In the genomic region with DNA sequence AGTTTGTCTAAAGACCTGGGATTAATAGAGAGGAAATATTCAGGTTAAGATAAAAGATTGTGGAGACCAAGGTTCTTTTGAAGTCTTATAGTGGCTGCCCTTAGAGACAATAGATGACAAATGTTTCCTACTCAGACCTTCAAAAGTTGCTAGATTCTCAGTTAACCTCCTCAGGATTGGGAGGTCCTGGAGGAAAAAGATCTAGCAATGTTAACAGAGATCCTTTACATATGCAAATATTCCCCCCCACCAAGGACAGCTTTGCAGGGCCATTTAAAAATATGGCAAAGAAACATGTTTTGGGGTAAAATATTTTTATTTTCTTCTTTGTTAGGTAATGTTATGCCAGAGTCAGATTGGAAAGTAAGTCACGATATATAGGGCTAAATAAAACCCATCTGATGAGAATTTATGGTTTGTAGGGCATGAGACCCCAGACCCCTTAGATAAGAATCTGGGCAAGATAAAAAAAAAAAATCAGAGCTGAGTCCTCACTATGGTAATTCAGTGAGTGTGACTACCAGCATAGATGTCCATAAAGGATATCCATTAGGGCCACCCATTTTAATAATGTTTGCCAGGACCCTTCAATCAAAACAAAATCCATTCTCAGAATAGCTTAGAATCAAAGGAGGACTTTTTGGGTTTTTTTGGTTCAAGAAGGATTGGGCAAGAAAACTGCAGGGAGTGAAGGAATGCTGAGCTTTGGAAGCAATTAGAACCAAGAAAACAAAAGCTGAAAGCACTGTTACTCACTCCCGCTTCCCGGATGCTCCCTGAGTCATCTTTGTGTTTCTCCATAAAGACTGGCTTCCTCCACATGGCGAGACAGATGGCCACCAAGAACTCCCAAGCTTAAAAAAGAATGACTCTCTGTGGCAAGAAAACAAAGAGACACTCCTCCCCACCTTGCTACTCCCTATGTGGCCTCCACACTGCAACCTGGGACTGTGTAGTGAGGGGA, we compare ENCODE assay signal across 11 cellular contexts. TPM values are rescaled to one million over a fixed set of nuclear protein-coding genes. Genes with fewer than 3 reads are reported as not detected.
A peak's percentile ranks its signal among the peaks of the same experiment; 100 is the strongest.
DNase-seq lines count a peak whose midpoint lies in the region; ATAC-seq and TF ChIP-seq lines count a peak whose summit lies in the region.
"Had no signal": no experiment of that assay in that cellular context is flagged by ENCODE, and none has a peak within 500 bp of the region (broad histone marks: within the 10 kb centered on the region; RNA-seq: fewer than 3 reads in every experiment).

No MANE protein-coding gene starts in this region.

- H3K27ac ChIP-seq in ectodermal cell (ENCODE audit: insufficient read depth, low read depth, low read length, poor library complexity, severe bottlenecking) (peak overlapping the region; percentile 36), mesenchymal stem cell (ENCODE audit: low read length, poor library complexity, severe bottlenecking) (no peak overlapping the region)

- H3K79me1 ChIP-seq in mesenchymal stem cell (replicated peaks; ENCODE audit: low read length, poor library complexity, severe bottlenecking) = no peaks in the 10 kb centered on the region

- H3K23ac ChIP-seq in mesenchymal stem cell (ENCODE audit: low read length in 2 of 2) = no peak overlapping the region

- no peaks in the 10 kb centered on the region for H3K4me1 Mint-ChIP-seq in progenitor cell of endocrine pancreas (ENCODE audit: low read depth)

- WGBS in ectodermal cell, 2 experiments = 4 to 9% methylated on average over 4 of the region's 4 CpGs
- WGBS in mesenchymal stem cell = 39% methylated on average over 3 of the region's 4 CpGs

- no peaks in the 10 kb centered on the region for H3K9me3 Mint-ChIP-seq in progenitor cell of endocrine pancreas (ENCODE audit: low read depth)
- H3K9me3 Mint-ChIP-seq: CD8-positive, alpha-beta memory T cell had no signal

- H2AFZ ChIP-seq in mesenchymal stem cell (ENCODE audit: low read depth, low read length) = no peak overlapping the region

- H3K27me3 Mint-ChIP-seq in progenitor cell of endocrine pancreas = peaks cover 12% of the 10 kb centered on the region

- H2BK5ac ChIP-seq in mesenchymal stem cell (ENCODE audit: low read depth, low read length, poor library complexity, severe bottlenecking) = no peak overlapping the region

- H2BK15ac ChIP-seq in mesenchymal stem cell (ENCODE audit: low read depth, poor library complexity, severe bottlenecking) = no peak overlapping the region

- DNase-seq in AG20443 (ENCODE audit: low spot score) (peak; percentile 93), LHCN-M2 (ENCODE audit: low read depth) (peak; percentile 91), mesenchymal stem cell (peak; percentile 63), progenitor cell of endocrine pancreas (ENCODE audit: low spot score, unreplicated experiment) (no peak), NCI-H2227 treated with DMSO at 0.1 percent for 48 hours (lab: John Stamatoyannopoulos, UW) (no peak)
- no peak for DNase-seq in stimulated activated CD4-positive, alpha-beta T cell treated with anti-CD3 and anti-CD28 coated beads, Interleukin-4, amount 100 ng/mL, for 1 hour
- DNase-seq: CD8-positive, alpha-beta memory T cell; erythroblast; naive thymus-derived CD8-positive, alpha-beta T cell had no signal

- H3K36me3 Mint-ChIP-seq in progenitor cell of endocrine pancreas (ENCODE audit: insufficient read depth) = no peaks in the 10 kb centered on the region
- H3K36me3 Mint-ChIP-seq: CD8-positive, alpha-beta memory T cell; naive thymus-derived CD8-positive, alpha-beta T cell had no signal

- no peak overlapping the region for H3K4me2 ChIP-seq in mesenchymal stem cell (ENCODE audit: low read length, poor library complexity, severe bottlenecking)

- no peak overlapping the region for H3K4me3 ChIP-seq in ectodermal cell (ENCODE audit: insufficient read depth, low read depth, low read length)
- no peak overlapping the region for H3K4me3 ChIP-seq in mesenchymal stem cell (ENCODE audit: insufficient read depth in 1 of 2, low read depth in 1 of 2, low read length in 2 of 2)

- no peaks in the 10 kb centered on the region for H3K36me3 ChIP-seq in ectodermal cell (ENCODE audit: control insufficient read depth, insufficient read depth, low read length)
- H3K36me3 ChIP-seq in mesenchymal stem cell (ENCODE audit: control insufficient read depth in 1 of 2, insufficient read depth in 2 of 2, low read depth in 1 of 2, low read length in 2 of 2) = no peaks in the 10 kb centered on the region

- TF ChIP-seq CTCF in progenitor cell of endocrine pancreas (IDR thresholded peaks at IDR 0.05; ENCODE audit: unreplicated experiment) = no peak

- H4K91ac ChIP-seq in mesenchymal stem cell (ENCODE audit: low read length) = no peak overlapping the region

- H3K4me1 ChIP-seq in ectodermal cell (ENCODE audit: control insufficient read depth, insufficient read depth, low read length) (peaks cover 7% of the 10 kb centered on the region), mesenchymal stem cell (ENCODE audit: control insufficient read depth, insufficient read depth, low read depth, low read length) (no peaks in the 10 kb centered on the region)

- no peak overlapping the region for H2BK12ac ChIP-seq in mesenchymal stem cell (ENCODE audit: low read length in 2 of 2)

- no peak overlapping the region for H2BK120ac ChIP-seq in mesenchymal stem cell (ENCODE audit: low read depth, low read length)

- peak overlapping the region; percentile 73 for H3K9ac ChIP-seq in mesenchymal stem cell (ENCODE audit: low read length)

- H4K8ac ChIP-seq in mesenchymal stem cell (ENCODE audit: low read length) = no peak overlapping the region

- no peak overlapping the region for H3K18ac ChIP-seq in mesenchymal stem cell (ENCODE audit: low read depth in 1 of 2, low read length in 2 of 2)

- H3K27me3 ChIP-seq in ectodermal cell (ENCODE audit: control insufficient read depth, insufficient read depth, low read length, poor library complexity, severe bottlenecking) (peaks cover 5% of the 10 kb centered on the region), mesenchymal stem cell (ENCODE audit: control insufficient read depth in 1 of 2, insufficient read depth in 1 of 2, low read length in 2 of 2) (no peaks in the 10 kb centered on the region)

- H3K4ac ChIP-seq in mesenchymal stem cell (ENCODE audit: low read depth in 1 of 2, low read length in 2 of 2) = no peak overlapping the region

- no peak overlapping the region for H3K27ac Mint-ChIP-seq in progenitor cell of endocrine pancreas
- H3K27ac Mint-ChIP-seq: CD8-positive, alpha-beta memory T cell; naive thymus-derived CD8-positive, alpha-beta T cell had no signal

- no peak overlapping the region for H2AK5ac ChIP-seq in mesenchymal stem cell (ENCODE audit: low read length, severe bottlenecking)

- no peaks in the 10 kb centered on the region for H3K9me3 ChIP-seq in ectodermal cell (ENCODE audit: control insufficient read depth, low read length)
- no peaks in the 10 kb centered on the region for H3K9me3 ChIP-seq in mesenchymal stem cell (ENCODE audit: control insufficient read depth, low read length)

- no peak for ATAC-seq in HG03039 (IDR thresholded peaks at IDR 0.05; ENCODE audit: unreplicated experiment)
- ATAC-seq: naive thymus-derived CD8-positive, alpha-beta T cell had no signal

- no peak overlapping the region for H3K4me3 Mint-ChIP-seq in progenitor cell of endocrine pancreas (ENCODE audit: low read depth)
- H3K4me3 Mint-ChIP-seq: CD8-positive, alpha-beta memory T cell; naive thymus-derived CD8-positive, alpha-beta T cell had no signal

- no peak overlapping the region for H3K14ac ChIP-seq in mesenchymal stem cell (ENCODE audit: low read length in 2 of 2)

RNA-seq across cellular contexts. Expression of a gene that starts 28.2 kb away (rescaled TPM):
- not detected in 2 replicates for total RNA-seq in LHCN-M2 (2014; rRNA removed)
- polyA plus RNA-seq in LHCN-M2 (2012) = not detected
- not detected for polyA plus RNA-seq in ectodermal cell (2013, experiment 1 of 4)
- polyA plus RNA-seq in ectodermal cell (2013, experiment 2 of 4) = not detected
- not detected for polyA plus RNA-seq in ectodermal cell (2013, experiment 3 of 4)
- not detected for polyA plus RNA-seq in ectodermal cell (2013, experiment 4 of 4)
- not detected for polyA plus RNA-seq in mesenchymal stem cell (2013, experiment 1 of 2)
- polyA plus RNA-seq in mesenchymal stem cell (2013, experiment 2 of 2) = not detected
- not detected in 2 replicates for total RNA-seq in progenitor cell of endocrine pancreas
- total RNA-seq: CD8-positive, alpha-beta memory T cell; naive thymus-derived CD8-positive, alpha-beta T cell had no signal
- polyA plus RNA-seq: CD8-positive, alpha-beta memory T cell; naive thymus-derived CD8-positive, alpha-beta T cell had no signal

RNA-seq across cellular contexts. Expression of a gene that starts 44.1 kb away (rescaled TPM):
- total RNA-seq in LHCN-M2 (2014; rRNA removed) (0.17 TPM in 1 of 2 replicates, not detected in the other), progenitor cell of endocrine pancreas (7.6 and 8.4 TPM in 2 replicates)
- not detected for polyA plus RNA-seq in LHCN-M2 (2012)
- polyA plus RNA-seq in ectodermal cell (2013, experiment 1 of 4) = 1.6 TPM
- polyA plus RNA-seq in ectodermal cell (2013, experiment 2 of 4) = 2.5 TPM
- polyA plus RNA-seq in ectodermal cell (2013, experiment 3 of 4) = 3.4 TPM
- polyA plus RNA-seq in ectodermal cell (2013, experiment 4 of 4) = 3.9 TPM
- 0.04 TPM for polyA plus RNA-seq in mesenchymal stem cell (2013, experiment 1 of 2)
- polyA plus RNA-seq in mesenchymal stem cell (2013, experiment 2 of 2) = 0.04 TPM
- total RNA-seq: CD8-positive, alpha-beta memory T cell; naive thymus-derived CD8-positive, alpha-beta T cell had no signal
- polyA plus RNA-seq: CD8-positive, alpha-beta memory T cell; naive thymus-derived CD8-positive, alpha-beta T cell had no signal

RNA-seq across cellular contexts. Expression of a gene that starts 45.7 kb away (rescaled TPM):
- not detected in 2 replicates for total RNA-seq in LHCN-M2 (2014; rRNA removed)
- not detected for polyA plus RNA-seq in LHCN-M2 (2012)
- not detected for polyA plus RNA-seq in ectodermal cell (2013, experiment 1 of 4)
- polyA plus RNA-seq in ectodermal cell (2013, experiment 2 of 4) = not detected
- not detected for polyA plus RNA-seq in ectodermal cell (2013, experiment 3 of 4)
- not detected for polyA plus RNA-seq in ectodermal cell (2013, experiment 4 of 4)
- not detected for polyA plus RNA-seq in mesenchymal stem cell (2013, experiment 1 of 2)
- polyA plus RNA-seq in mesenchymal stem cell (2013, experiment 2 of 2) = not detected
- not detected in 2 replicates for total RNA-seq in progenitor cell of endocrine pancreas
- total RNA-seq: CD8-positive, alpha-beta memory T cell; naive thymus-derived CD8-positive, alpha-beta T cell had no signal
- polyA plus RNA-seq: CD8-positive, alpha-beta memory T cell; naive thymus-derived CD8-positive, alpha-beta T cell had no signal

Comparison
In these comparisons a context has a peak if more than half of its experiments do, and no peak if none do; other contexts are left out.
1. DNase-seq: peak in AG20443 (single experiment), LHCN-M2 (single experiment) and mesenchymal stem cell (single experiment); none in progenitor cell of endocrine pancreas (single experiment), NCI-H2227 treated with DMSO at 0.1 percent for 48 hours (single experiment) and stimulated activated CD4-positive, alpha-beta T cell treated with anti-CD3 and anti-CD28 coated beads, Interleukin-4, amount 100 ng/mL, for 1 hour (single experiment).